In the genomic region with DNA sequence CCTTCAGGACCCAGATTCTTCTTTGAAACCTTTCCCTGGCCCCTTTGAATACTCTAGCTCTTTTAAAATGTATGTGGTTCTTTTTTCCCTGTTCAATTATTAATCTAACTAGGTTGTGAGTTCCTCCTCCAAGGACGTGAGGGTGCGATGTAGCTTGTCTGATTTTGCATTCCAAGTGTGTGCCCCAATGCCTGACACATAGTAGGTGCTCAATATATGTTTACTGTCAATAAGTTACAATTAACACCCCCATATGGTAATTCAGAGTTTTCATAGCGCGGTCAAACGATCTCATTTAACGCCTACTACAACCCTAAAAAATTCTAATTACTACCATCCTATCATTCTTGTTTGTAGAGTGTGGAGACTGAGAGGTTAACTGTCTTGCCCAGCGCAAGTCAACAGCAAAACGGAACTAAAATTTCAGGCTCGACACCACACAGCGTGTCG, we compare ENCODE assay signal across 8 cellular contexts. TPM values are rescaled to one million over a fixed set of nuclear protein-coding genes. Genes with fewer than 3 reads are reported as not detected.
A peak's percentile ranks its signal among the peaks of the same experiment; 100 is the strongest.
DNase-seq lines count a peak whose midpoint lies in the region; ATAC-seq and TF ChIP-seq lines count a peak whose summit lies in the region.

No MANE protein-coding gene starts in this region.

- peak overlapping the region; percentile 98 for H3K27ac Mint-ChIP-seq in stimulated activated naive CD8-positive, alpha-beta T cell treated with anti-CD3 and anti-CD28 coated beads, Interleukin-15, Interleukin-2, amounts not matched to agents 100 ng/mL and 50 ng/mL, for 24 hours
- peak overlapping the region; percentile 93 for H3K27ac Mint-ChIP-seq in mesothelial cell of epicardium

- no peak for DNase-seq in stimulated activated naive CD8-positive, alpha-beta T cell treated with anti-CD3 and anti-CD28 coated beads, Interleukin-15, Interleukin-2, amounts not matched to agents 100 U/mL and 50 U/mL, for 24 hours
- DNase-seq in brain microvascular endothelial cell = no peak
- no peak for DNase-seq in mesothelial cell of epicardium (ENCODE audit: low spot score in 2 of 2, unreplicated experiment in 2 of 2)
- DNase-seq in cerebellar cortex (ENCODE audit: low spot score) = no peak
- DNase-seq in anterior cingulate cortex (lab: John Stamatoyannopoulos, UW) = no peak

- H3K9me3 Mint-ChIP-seq in stimulated activated naive CD8-positive, alpha-beta T cell treated with anti-CD3 and anti-CD28 coated beads, Interleukin-15, Interleukin-2, amounts not matched to agents 100 ng/mL and 50 ng/mL, for 24 hours = no peaks in the 10 kb centered on the region
- H3K9me3 Mint-ChIP-seq in mesothelial cell of epicardium = no peaks in the 10 kb centered on the region

- H3K27ac ChIP-seq in brain microvascular endothelial cell = peak overlapping the region; percentile 25

- no peaks in the 10 kb centered on the region for H3K27me3 ChIP-seq in brain microvascular endothelial cell (replicated peaks)

- H3K27me3 Mint-ChIP-seq in stimulated activated naive CD8-positive, alpha-beta T cell treated with anti-CD3 and anti-CD28 coated beads, Interleukin-15, Interleukin-2, amounts not matched to agents 100 ng/mL and 50 ng/mL, for 24 hours = peaks cover 6% of the 10 kb centered on the region
- no peaks in the 10 kb centered on the region for H3K27me3 Mint-ChIP-seq in mesothelial cell of epicardium (ENCODE audit: low read depth)

- H3K4me1 Mint-ChIP-seq in stimulated activated naive CD8-positive, alpha-beta T cell treated with anti-CD3 and anti-CD28 coated beads, Interleukin-15, Interleukin-2, amounts not matched to agents 100 ng/mL and 50 ng/mL, for 24 hours (ENCODE audit: low read depth) = peaks cover 44% of the 10 kb centered on the region
- peaks cover 20% of the 10 kb centered on the region for H3K4me1 Mint-ChIP-seq in mesothelial cell of epicardium

- TF ChIP-seq CTCF in brain microvascular endothelial cell (IDR thresholded peaks at IDR 0.05; ENCODE audit: low read depth, low read length, missing control alignments) = no peak
- no peak for TF ChIP-seq CTCF in mesothelial cell of epicardium (IDR thresholded peaks at IDR 0.05; ENCODE audit: unreplicated experiment)

- H3K4me3 Mint-ChIP-seq in stimulated activated naive CD8-positive, alpha-beta T cell treated with anti-CD3 and anti-CD28 coated beads, Interleukin-15, Interleukin-2, amounts not matched to agents 100 ng/mL and 50 ng/mL, for 24 hours = peak overlapping the region; percentile 98
- peak overlapping the region; percentile 81 for H3K4me3 Mint-ChIP-seq in mesothelial cell of epicardium

- in situ Hi-C loops in brain microvascular endothelial cell (cut with HindIII; ENCODE audit: low pct_ligation_motif_present, low sequenced_read_pairs) = no loop called here

- peak overlapping the region; percentile 94 for H3K4me3 ChIP-seq in brain microvascular endothelial cell (ENCODE audit: low read depth, low read length)

- no peaks in the 10 kb centered on the region for H3K36me3 ChIP-seq in brain microvascular endothelial cell (replicated peaks)

- no peak for ATAC-seq in stimulated activated naive CD8-positive, alpha-beta T cell treated with anti-CD3 and anti-CD28 coated beads, Interleukin-15, Interleukin-2, amounts not matched to agents 100 U/mL and 50 U/mL, for 24 hours
- ATAC-seq in GM19324 (IDR thresholded peaks at IDR 0.05; ENCODE audit: low FRiP score, unreplicated experiment) (no peak), esophagus mucosa (no peak)

- H3K36me3 Mint-ChIP-seq in stimulated activated naive CD8-positive, alpha-beta T cell treated with anti-CD3 and anti-CD28 coated beads, Interleukin-15, Interleukin-2, amounts not matched to agents 100 ng/mL and 50 ng/mL, for 24 hours (ENCODE audit: low read depth) = peaks cover 1% of the 10 kb centered on the region
- no peaks in the 10 kb centered on the region for H3K36me3 Mint-ChIP-seq in mesothelial cell of epicardium

RNA-seq across cellular contexts. Expression of gene MTR, which starts 0.5 kb away (rescaled TPM):
- 60.4 to 62.5 TPM (median 61.6 TPM) in 3 replicates for total RNA-seq in mesothelial cell of epicardium
- total RNA-seq in esophagus mucosa = 11.3 TPM
